In the genomic region with DNA sequence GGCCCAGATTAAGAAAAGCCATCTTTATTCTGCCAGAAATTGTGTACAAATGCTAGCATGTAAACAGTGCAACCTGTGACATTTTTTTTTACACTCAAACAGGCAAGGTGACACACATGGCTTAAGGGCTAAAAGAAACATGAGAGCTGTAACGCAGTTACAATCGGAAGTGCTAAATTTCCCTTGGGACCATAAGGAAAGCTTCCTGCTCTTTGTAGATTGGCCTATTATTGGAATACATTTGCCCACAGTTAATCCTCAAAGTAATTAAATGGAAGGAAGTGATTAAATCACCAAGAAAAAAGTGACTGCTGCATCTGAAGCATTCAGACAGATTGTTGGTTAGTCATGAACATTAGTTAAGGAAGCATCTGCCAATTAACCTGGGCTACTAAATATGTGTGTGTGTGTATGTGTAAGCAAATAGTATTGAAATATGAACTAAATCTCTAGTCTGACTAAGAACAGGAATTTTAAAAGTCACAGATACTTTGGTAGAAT, we compare ENCODE assay signal across 2 cellular contexts.
TF ChIP-seq lines count a peak whose summit lies in the region.

No MANE protein-coding gene starts in this region.

TF ChIP-seq in SK-N-SH, 30 proteins besides CTCF, POLR2A, EP300 and RAD21 (continued from another document):
- TF ChIP-seq, protein P1, sequence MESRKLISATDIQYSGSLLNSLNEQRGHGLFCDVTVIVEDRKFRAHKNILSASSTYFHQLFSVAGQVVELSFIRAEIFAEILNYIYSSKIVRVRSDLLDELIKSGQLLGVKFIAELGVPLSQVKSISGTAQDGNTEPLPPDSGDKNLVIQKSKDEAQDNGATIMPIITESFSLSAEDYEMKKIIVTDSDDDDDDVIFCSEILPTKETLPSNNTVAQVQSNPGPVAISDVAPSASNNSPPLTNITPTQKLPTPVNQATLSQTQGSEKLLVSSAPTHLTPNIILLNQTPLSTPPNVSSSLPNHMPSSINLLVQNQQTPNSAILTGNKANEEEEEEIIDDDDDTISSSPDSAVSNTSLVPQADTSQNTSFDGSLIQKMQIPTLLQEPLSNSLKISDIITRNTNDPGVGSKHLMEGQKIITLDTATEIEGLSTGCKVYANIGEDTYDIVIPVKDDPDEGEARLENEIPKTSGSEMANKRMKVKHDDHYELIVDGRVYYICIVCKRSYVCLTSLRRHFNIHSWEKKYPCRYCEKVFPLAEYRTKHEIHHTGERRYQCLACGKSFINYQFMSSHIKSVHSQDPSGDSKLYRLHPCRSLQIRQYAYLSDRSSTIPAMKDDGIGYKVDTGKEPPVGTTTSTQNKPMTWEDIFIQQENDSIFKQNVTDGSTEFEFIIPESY (IDR thresholded peaks at IDR 0.05; ENCODE audit: borderline replicate concordance, low read depth): no peak
- TF ChIP-seq TEAD4 (IDR thresholded peaks at IDR 0.05; ENCODE audit: borderline replicate concordance, insufficient read depth) (no peak), CHD2 (IDR thresholded peaks at IDR 0.05; ENCODE audit: low read length, partially characterized antibody) (no peak)

TF ChIP-seq in SK-N-SH treated with all-trans-retinoic acid at 6 μM for 48 hours, 23 proteins besides CTCF, POLR2A, EP300 and RAD21 (continued from another document):
- TF ChIP-seq, protein P2, sequence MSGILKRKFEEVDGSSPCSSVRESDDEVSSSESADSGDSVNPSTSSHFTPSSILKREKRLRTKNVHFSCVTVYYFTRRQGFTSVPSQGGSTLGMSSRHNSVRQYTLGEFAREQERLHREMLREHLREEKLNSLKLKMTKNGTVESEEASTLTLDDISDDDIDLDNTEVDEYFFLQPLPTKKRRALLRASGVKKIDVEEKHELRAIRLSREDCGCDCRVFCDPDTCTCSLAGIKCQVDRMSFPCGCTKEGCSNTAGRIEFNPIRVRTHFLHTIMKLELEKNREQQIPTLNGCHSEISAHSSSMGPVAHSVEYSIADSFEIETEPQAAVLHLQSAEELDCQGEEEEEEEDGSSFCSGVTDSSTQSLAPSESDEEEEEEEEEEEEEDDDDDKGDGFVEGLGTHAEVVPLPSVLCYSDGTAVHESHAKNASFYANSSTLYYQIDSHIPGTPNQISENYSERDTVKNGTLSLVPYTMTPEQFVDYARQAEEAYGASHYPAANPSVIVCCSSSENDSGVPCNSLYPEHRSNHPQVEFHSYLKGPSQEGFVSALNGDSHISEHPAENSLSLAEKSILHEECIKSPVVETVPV (CRISPR knock-in tag; IDR thresholded peaks at IDR 0.05): no peak
